ENCODE assay signal across 1 cellular context in genomic region chr10:987906-988666, GRCh38.
TF ChIP-seq lines count a peak whose summit lies in the region.

TSS of gene GTPBP4 (plus strand) at chr10:988434. CDS start at chr10:988480, 46 bp downstream.

TF ChIP-seq in HepG2, 621 proteins besides CTCF, POLR2A, EP300 and RAD21 (continued from another document and continues in another):
- TF ChIP-seq ZBTB43 (CRISPR knock-in tag; conservative IDR thresholded peaks at IDR 0.05) (peak; percentile 55; the same call in 1 of the 2 replicates), PBX3 (CRISPR knock-in tag; IDR thresholded peaks at IDR 0.05; ENCODE audit: borderline replicate concordance) (0 out of 2 replicates have a peak, but pooled peaks have one; percentile 40), ZSCAN21 (CRISPR knock-in tag; IDR thresholded peaks at IDR 0.05; ENCODE audit: borderline replicate concordance) (peak; percentile 37; the same call in 1 of the 2 replicates), ZNF766 (CRISPR knock-in tag; IDR thresholded peaks at IDR 0.05; ENCODE audit: borderline replicate concordance) (0 out of 2 replicates have a peak, but pooled peaks have one; percentile 62), RNF2 (conservative IDR thresholded peaks at IDR 0.05; ENCODE audit: low read depth) (no peak), SP4 (CRISPR knock-in tag; IDR thresholded peaks at IDR 0.05) (peak; percentile 69), ZNF20 (CRISPR knock-in tag; IDR thresholded peaks at IDR 0.05) (no peak), ZNF558 (CRISPR knock-in tag; IDR thresholded peaks at IDR 0.05; ENCODE audit: borderline replicate concordance) (0 out of 2 replicates have a peak, but pooled peaks have one; percentile 40), ZFP1 (CRISPR knock-in tag; IDR thresholded peaks at IDR 0.05) (no peak), AFF4 (CRISPR knock-in tag; IDR thresholded peaks at IDR 0.05) (no peak), HOMEZ (CRISPR knock-in tag; IDR thresholded peaks at IDR 0.05; ENCODE audit: low read depth) (peak; percentile 64; the same call in 1 of the 2 replicates), POGZ (CRISPR knock-in tag; IDR thresholded peaks at IDR 0.05) (peak; percentile 89), ZBTB7A (CRISPR knock-in tag; IDR thresholded peaks at IDR 0.05) (peak; percentile 82), MTA1 (CRISPR knock-in tag; IDR thresholded peaks at IDR 0.05; ENCODE audit: borderline replicate concordance) (no peak; the same call in 1 of the 2 replicates), ZNF44 (CRISPR knock-in tag; IDR thresholded peaks at IDR 0.05) (peak; percentile 86; the same call in 1 of the 2 replicates), ATF7-NPFF (CRISPR knock-in tag; IDR thresholded peaks at IDR 0.05; ENCODE audit: low read depth) (no peak), CCDC6 (CRISPR knock-in tag; IDR thresholded peaks at IDR 0.05) (peak; percentile 58; the same call in 1 of the 2 replicates), RFX5 (IDR thresholded peaks at IDR 0.05; ENCODE audit: low read depth, low read length) (peak; percentile 39; the same call in 1 of the 2 replicates), ZNF770 (CRISPR knock-in tag; IDR thresholded peaks at IDR 0.05) (peak; percentile 52), ZNF205 (CRISPR knock-in tag; IDR thresholded peaks at IDR 0.05) (peak; percentile 99), CREM (IDR thresholded peaks at IDR 0.05) (peak; percentile 96), CREM (CRISPR knock-in tag; IDR thresholded peaks at IDR 0.05) (no peak), ZZZ3 (CRISPR knock-in tag; IDR thresholded peaks at IDR 0.05; ENCODE audit: borderline replicate concordance) (peak; percentile 43; the same call in 1 of the 2 replicates), SRY (CRISPR knock-in tag; IDR thresholded peaks at IDR 0.05) (peak; percentile 93), ZNF749 (CRISPR knock-in tag; IDR thresholded peaks at IDR 0.05; ENCODE audit: borderline replicate concordance) (peak; percentile 0; the same call in 1 of the 2 replicates), YEATS2 (CRISPR knock-in tag; IDR thresholded peaks at IDR 0.05; ENCODE audit: borderline replicate concordance) (peak; percentile 95), ZNF75D (CRISPR knock-in tag; IDR thresholded peaks at IDR 0.05; ENCODE audit: borderline replicate concordance) (peak; percentile 24; the same call in 1 of the 2 replicates), ZNF414 (CRISPR knock-in tag; IDR thresholded peaks at IDR 0.05) (peak; percentile 27; the same call in 1 of the 2 replicates), ZBED4 (CRISPR knock-in tag; IDR thresholded peaks at IDR 0.05; ENCODE audit: borderline replicate concordance) (peak; percentile 57; the same call in 1 of the 2 replicates), HOXD1 (CRISPR knock-in tag; IDR thresholded peaks at IDR 0.05) (0 out of 2 replicates have a peak, but pooled peaks have one; percentile 35), ZFP41 (CRISPR knock-in tag; IDR thresholded peaks at IDR 0.05; ENCODE audit: borderline replicate concordance) (no peak), FOSL2 (CRISPR knock-in tag; IDR thresholded peaks at IDR 0.05) (peak; percentile 28; the same call in 1 of the 2 replicates), SALL2 (CRISPR knock-in tag; IDR thresholded peaks at IDR 0.05) (peak; percentile 96), RBM39 (IDR thresholded peaks at IDR 0.05; ENCODE audit: low read depth, low read length, poor library complexity, severe bottlenecking) (peak; percentile 71), ZNF362 (CRISPR knock-in tag; IDR thresholded peaks at IDR 0.05; ENCODE audit: borderline replicate concordance) (peak; percentile 25; the same call in 1 of the 2 replicates), MLLT10 (CRISPR knock-in tag; IDR thresholded peaks at IDR 0.05) (no peak), ZSCAN20 (CRISPR knock-in tag; IDR thresholded peaks at IDR 0.05; ENCODE audit: borderline replicate concordance) (0 out of 2 replicates have a peak, but pooled peaks have one; percentile 27), SP2 (CRISPR knock-in tag; IDR thresholded peaks at IDR 0.05) (peak; percentile 90), BCL3 (CRISPR knock-in tag; IDR thresholded peaks at IDR 0.05) (peak; percentile 64)
